In genomic region chr12:47772738-47773061, GRCh38 we compare ENCODE assay signal across 8 cellular contexts. TPM values are rescaled to one million over a fixed set of nuclear protein-coding genes. Genes with fewer than 3 reads are reported as not detected.
DNase-seq lines count a peak whose midpoint lies in the region; ATAC-seq and TF ChIP-seq lines count a peak whose summit lies in the region.

No MANE protein-coding gene starts in this region.

- DNase-seq in stimulated activated naive CD8-positive, alpha-beta T cell treated with anti-CD3 and anti-CD28 coated beads, Interleukin-15, Interleukin-2, amounts not matched to agents 100 U/mL and 50 U/mL, for 24 hours, result no peak
- DNase-seq in MCF 10A (ENCODE audit: unreplicated experiment) (no peak), mucosa of descending colon (no peak), HPDE6-E6E7 (ENCODE audit: extremely low spot score) (no peak), C1 segment of cervical spinal cord (lab: John Stamatoyannopoulos, UW) (no peak), putamen (ENCODE audit: low spot score) (no peak)

- BruUV-seq in MCF 10A (replicated peaks; lab: Mats Ljungman, UMichigan), result no TSS peak

- H3K4me3 ChIP-seq in mucosa of descending colon, result peak overlapping the region; percentile 71

- H3K27me3 Mint-ChIP-seq in stimulated activated naive CD8-positive, alpha-beta T cell treated with anti-CD3 and anti-CD28 coated beads, Interleukin-15, Interleukin-2, amounts not matched to agents 100 ng/mL and 50 ng/mL, for 24 hours, result no peaks in the 10 kb centered on the region
- no peaks in the 10 kb centered on the region for H3K27me3 Mint-ChIP-seq in MCF 10A (ENCODE audit: insufficient read depth, unreplicated experiment)

- peak overlapping the region; percentile 19 for H3K27ac Mint-ChIP-seq in stimulated activated naive CD8-positive, alpha-beta T cell treated with anti-CD3 and anti-CD28 coated beads, Interleukin-15, Interleukin-2, amounts not matched to agents 100 ng/mL and 50 ng/mL, for 24 hours
- H3K27ac Mint-ChIP-seq in MCF 10A (ENCODE audit: low read depth, unreplicated experiment), result peak overlapping the region; percentile 59

- no peaks in the 10 kb centered on the region for H3K36me3 Mint-ChIP-seq in stimulated activated naive CD8-positive, alpha-beta T cell treated with anti-CD3 and anti-CD28 coated beads, Interleukin-15, Interleukin-2, amounts not matched to agents 100 ng/mL and 50 ng/mL, for 24 hours (ENCODE audit: low read depth)
- H3K36me3 Mint-ChIP-seq in MCF 10A (ENCODE audit: insufficient read depth, unreplicated experiment), result no peaks in the 10 kb centered on the region

- TF ChIP-seq CTCF in MCF 10A (IDR thresholded peaks at IDR 0.05; ENCODE audit: unreplicated experiment) (no peak), mucosa of descending colon (IDR thresholded peaks at IDR 0.05) (no peak)

- CTCF ChIA-PET in MCF 10A (lab: Yijun Ruan, JAX), result interaction anchor here (0.6 to 38.2 kb wide), 9 partner anchors 9 to 61 kb away, joined by 3 to 843 read pairs (median 4); partner anchors contain the start of gene RAPGEF3

- H3K36me3 ChIP-seq in mucosa of descending colon (ENCODE audit: low read depth), result no peaks in the 10 kb centered on the region

- H3K4me1 ChIP-seq in mucosa of descending colon (ENCODE audit: low read depth), result peaks cover 8% of the 10 kb centered on the region

- peak overlapping the region; percentile 83 for H3K4me3 Mint-ChIP-seq in stimulated activated naive CD8-positive, alpha-beta T cell treated with anti-CD3 and anti-CD28 coated beads, Interleukin-15, Interleukin-2, amounts not matched to agents 100 ng/mL and 50 ng/mL, for 24 hours
- H3K4me3 Mint-ChIP-seq in MCF 10A (ENCODE audit: unreplicated experiment), result peak overlapping the region; percentile 74

- no peaks in the 10 kb centered on the region for H3K9me3 ChIP-seq in mucosa of descending colon

- ATAC-seq in stimulated activated naive CD8-positive, alpha-beta T cell treated with anti-CD3 and anti-CD28 coated beads, Interleukin-15, Interleukin-2, amounts not matched to agents 100 U/mL and 50 U/mL, for 24 hours, result no peak
- ATAC-seq in mucosa of descending colon, result no peak
- ATAC-seq in GM19035 (IDR thresholded peaks at IDR 0.05; ENCODE audit: unreplicated experiment), result no peak

- intact Hi-C loops in MCF 10A (cut with micrococcal nuclease), result no loop called here
- intact Hi-C loops in mucosa of descending colon (cut with DNase I, micrococcal nuclease), result loop anchor here (10.0 kb wide), 2 partner anchors 48 to 62 kb away; partner anchors contain the start of gene ENDOU (in 1 of the 2)

- POLR2A ChIA-PET in MCF 10A (lab: Yijun Ruan, JAX), result interaction anchor here (0.6 to 2.7 kb wide), 8 partner anchors 15 to 408 kb away, joined by 3 to 19 read pairs (median 4); no protein-coding TSS in a partner anchor

- H3K9me3 Mint-ChIP-seq in stimulated activated naive CD8-positive, alpha-beta T cell treated with anti-CD3 and anti-CD28 coated beads, Interleukin-15, Interleukin-2, amounts not matched to agents 100 ng/mL and 50 ng/mL, for 24 hours, result no peaks in the 10 kb centered on the region
- no peaks in the 10 kb centered on the region for H3K9me3 Mint-ChIP-seq in MCF 10A (ENCODE audit: unreplicated experiment)

- peaks cover 30% of the 10 kb centered on the region for H3K4me1 Mint-ChIP-seq in stimulated activated naive CD8-positive, alpha-beta T cell treated with anti-CD3 and anti-CD28 coated beads, Interleukin-15, Interleukin-2, amounts not matched to agents 100 ng/mL and 50 ng/mL, for 24 hours (ENCODE audit: low read depth)
- peaks cover 13% of the 10 kb centered on the region for H3K4me1 Mint-ChIP-seq in MCF 10A (ENCODE audit: insufficient read depth, unreplicated experiment)

RNA-seq across cellular contexts. Expression of gene SLC48A1, which starts 0.3 kb away (rescaled TPM):
- total RNA-seq in MCF 10A (2022) (19.4 and 20.2 TPM in 2 replicates), mucosa of descending colon (10 to 100 TPM; 17.2 to 35.4 (median 19.1) TPM)

RNA-seq across cellular contexts. Expression of gene RAPGEF3, which starts 14.0 kb away (rescaled TPM):
- total RNA-seq in MCF 10A (2022), result 1.4 and 3.4 TPM in 2 replicates
- total RNA-seq in mucosa of descending colon, result 10 to 100 TPM in 2 of 3 donors, 1 to 10 TPM in 1; 9.5 to 15.6 (median 11.4) TPM

RNA-seq across cellular contexts. Expression of gene HDAC7, which starts 47.0 kb away (rescaled TPM):
- total RNA-seq in MCF 10A (2022) (65.0 and 80.1 TPM in 2 replicates), mucosa of descending colon (10 to 100 TPM; 19.5 to 67.4 (median 33.2) TPM)

RNA-seq across cellular contexts. Expression of gene ENDOU, which starts 47.4 kb away (rescaled TPM):
- total RNA-seq in MCF 10A (2022), result not detected in 2 replicates
- under 1 TPM in 2 of 3 donors, not detected in 1; 0.19 to 0.31 TPM for total RNA-seq in mucosa of descending colon
